ENCODE assay signal across 8 cellular contexts in the genomic region with DNA sequence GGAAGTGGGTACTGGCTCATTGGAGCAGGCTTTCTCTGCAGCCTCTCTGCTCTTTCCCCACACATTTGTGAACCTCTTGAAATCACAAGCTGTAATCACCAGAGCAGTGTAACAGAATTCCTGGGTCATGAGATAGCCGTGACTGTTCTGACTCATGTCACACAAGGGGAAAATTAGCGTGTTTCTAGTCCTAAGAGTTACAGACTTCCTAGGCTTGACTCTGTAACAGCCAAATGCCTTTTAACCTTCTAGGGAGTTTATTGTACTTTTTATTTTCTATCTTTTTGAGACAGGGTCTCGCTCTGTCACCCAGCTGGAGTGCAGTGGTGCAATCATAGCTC. TPM values are rescaled to one million over a fixed set of nuclear protein-coding genes. Genes with fewer than 3 reads are reported as not detected.
DNase-seq lines count a peak whose midpoint lies in the region; ATAC-seq and TF ChIP-seq lines count a peak whose summit lies in the region.

No MANE protein-coding gene starts in this region.

- peaks cover 32% of the 10 kb centered on the region for H3K4me1 ChIP-seq in mesenchymal stem cell (ENCODE audit: control insufficient read depth, insufficient read depth, low read depth, low read length)

- no peaks in the 10 kb centered on the region for H3K9me3 ChIP-seq in mesenchymal stem cell (ENCODE audit: control insufficient read depth, low read length)

- ATAC-seq in HG03565 (IDR thresholded peaks at IDR 0.05; ENCODE audit: unreplicated experiment) (peak; percentile 45), GM19324 (IDR thresholded peaks at IDR 0.05; ENCODE audit: low FRiP score, unreplicated experiment) (no peak)

- H3K4me2 ChIP-seq in mesenchymal stem cell (ENCODE audit: low read length, poor library complexity, severe bottlenecking) = no peak overlapping the region

- H3K4me3 ChIP-seq in cardiac fibroblast (replicated peaks in 1 of 2; ENCODE audit: low read depth in 2 of 2, low read length in 2 of 2) (no peak overlapping the region), mesenchymal stem cell (ENCODE audit: insufficient read depth in 1 of 2, low read depth in 1 of 2, low read length in 2 of 2) (peak overlapping the region in 1 of 2 experiments; percentile 7)

- H3K27ac ChIP-seq in C4-2B (peak overlapping the region; percentile 82), mesenchymal stem cell (ENCODE audit: low read length, poor library complexity, severe bottlenecking) (peak overlapping the region; percentile 82)

- H2BK5ac ChIP-seq in mesenchymal stem cell (ENCODE audit: low read depth, low read length, poor library complexity, severe bottlenecking) = no peak overlapping the region

- no peak overlapping the region for H2AFZ ChIP-seq in mesenchymal stem cell (ENCODE audit: low read depth, low read length)

- H2BK15ac ChIP-seq in mesenchymal stem cell (ENCODE audit: low read depth, poor library complexity, severe bottlenecking) = no peak overlapping the region

- H2BK120ac ChIP-seq in mesenchymal stem cell (ENCODE audit: low read depth, low read length) = no peak overlapping the region

- H3K79me1 ChIP-seq in mesenchymal stem cell (replicated peaks; ENCODE audit: low read length, poor library complexity, severe bottlenecking) = peaks cover 15% of the 10 kb centered on the region

- no peak overlapping the region for H4K8ac ChIP-seq in mesenchymal stem cell (ENCODE audit: low read length)

- TF ChIP-seq CTCF in C4-2B (conservative IDR thresholded peaks at IDR 0.05) (no peak), cardiac fibroblast (IDR thresholded peaks at IDR 0.05; ENCODE audit: low read depth, low read length) (no peak)

- no peaks in the 10 kb centered on the region for H3K27me3 ChIP-seq in mesenchymal stem cell (ENCODE audit: control insufficient read depth in 1 of 2, insufficient read depth in 1 of 2, low read length in 2 of 2)

- peaks cover 4 to 20% of the 10 kb centered on the region in 2 experiments for H3K36me3 ChIP-seq in mesenchymal stem cell (ENCODE audit: control insufficient read depth in 1 of 2, insufficient read depth in 2 of 2, low read depth in 1 of 2, low read length in 2 of 2)

- H3K23ac ChIP-seq in mesenchymal stem cell (ENCODE audit: low read length in 2 of 2) = no peak overlapping the region

- H2BK12ac ChIP-seq in mesenchymal stem cell (ENCODE audit: low read length in 2 of 2) = no peak overlapping the region

- H3K9ac ChIP-seq in mesenchymal stem cell (ENCODE audit: low read length) = peak overlapping the region; percentile 86

- no peak overlapping the region for H3K18ac ChIP-seq in mesenchymal stem cell (ENCODE audit: low read depth in 1 of 2, low read length in 2 of 2)

- no peak overlapping the region for H4K91ac ChIP-seq in mesenchymal stem cell (ENCODE audit: low read length)

- DNase-seq in cardiac fibroblast (ENCODE audit: low read depth in 2 of 2) = peak; percentile 86 to 95
- DNase-seq in mesenchymal stem cell = peak; percentile 98
- no peak for DNase-seq in KG1 (lab: John Stamatoyannopoulos, UW)
- no peak for DNase-seq in MV-4-11 (lab: John Stamatoyannopoulos, UW)
- DNase-seq in NCI-H1105 (lab: John Stamatoyannopoulos, UW) = no peak

- H3K14ac ChIP-seq in mesenchymal stem cell (ENCODE audit: low read length in 2 of 2) = no peak overlapping the region

- 4% methylated on average over 2 of the region's 3 CpGs for WGBS in mesenchymal stem cell

- no peak overlapping the region for H2AK5ac ChIP-seq in mesenchymal stem cell (ENCODE audit: low read length, severe bottlenecking)

- H3K4ac ChIP-seq in mesenchymal stem cell (ENCODE audit: low read depth in 1 of 2, low read length in 2 of 2) = no peak overlapping the region

RNA-seq across cellular contexts. Expression of gene TRAK1, which starts 54.7 kb away (rescaled TPM):
- polyA plus RNA-seq in mesenchymal stem cell (2013, experiment 1 of 2) = 15.5 TPM
- polyA plus RNA-seq in mesenchymal stem cell (2013, experiment 2 of 2) = 15.9 TPM

Comparison
In these comparisons a context has a peak if more than half of its experiments do, and no peak if none do; other contexts are left out.
1. DNase-seq: peak in cardiac fibroblast (2 of 2) and mesenchymal stem cell (single experiment); none in KG1 (single experiment), MV-4-11 (single experiment) and NCI-H1105 (single experiment).